ENCODE assay signal across 9 cellular contexts in genomic region chr17:5785867-5786509, GRCh38.
DNase-seq lines count a peak whose midpoint lies in the region; ATAC-seq lines count a peak whose summit lies in the region.
"Had no signal": no experiment of that assay in that cellular context is flagged by ENCODE, and none has a peak within 500 bp of the region (broad histone marks: within the 10 kb centered on the region; RNA-seq: fewer than 3 reads in every experiment).

No MANE protein-coding gene starts in this region.

- DNase-seq in EL (peak; percentile 60), MG63 (peak; percentile 38), iris pigment epithelial cell (ENCODE audit: low read depth) (peak; percentile 33), midbrain (lab: John Stamatoyannopoulos, UW) (no peak), DMS153 (lab: John Stamatoyannopoulos, UW) (no peak)
- no peak for DNase-seq in stimulated activated naive CD4-positive, alpha-beta T cell (lab: John Stamatoyannopoulos, UW)

- H3K4me3 ChIP-seq in MG63, result no peak overlapping the region
- H3K4me3 ChIP-seq: K562 had no signal

- no peaks in the 10 kb centered on the region for H3K36me3 ChIP-seq in MG63

- ATAC-seq in GM21529 (IDR thresholded peaks at IDR 0.05; ENCODE audit: unreplicated experiment) (peak; percentile 80), GM19324 (IDR thresholded peaks at IDR 0.05; ENCODE audit: low FRiP score, unreplicated experiment) (no peak)
- ATAC-seq: K562 had no signal

- H3K27me3 ChIP-seq in MG63, result no peaks in the 10 kb centered on the region

- no peaks in the 10 kb centered on the region for H3K9me3 ChIP-seq in MG63

Comparison
In these comparisons a context has a peak if more than half of its experiments do, and no peak if none do; other contexts are left out.
1. DNase-seq: peak in EL (single experiment), MG63 (single experiment) and iris pigment epithelial cell (single experiment); none in stimulated activated naive CD4-positive, alpha-beta T cell (0 of 6), midbrain (single experiment) and DMS153 (single experiment).